ENCODE assay signal across 18 cellular contexts in the genomic region with DNA sequence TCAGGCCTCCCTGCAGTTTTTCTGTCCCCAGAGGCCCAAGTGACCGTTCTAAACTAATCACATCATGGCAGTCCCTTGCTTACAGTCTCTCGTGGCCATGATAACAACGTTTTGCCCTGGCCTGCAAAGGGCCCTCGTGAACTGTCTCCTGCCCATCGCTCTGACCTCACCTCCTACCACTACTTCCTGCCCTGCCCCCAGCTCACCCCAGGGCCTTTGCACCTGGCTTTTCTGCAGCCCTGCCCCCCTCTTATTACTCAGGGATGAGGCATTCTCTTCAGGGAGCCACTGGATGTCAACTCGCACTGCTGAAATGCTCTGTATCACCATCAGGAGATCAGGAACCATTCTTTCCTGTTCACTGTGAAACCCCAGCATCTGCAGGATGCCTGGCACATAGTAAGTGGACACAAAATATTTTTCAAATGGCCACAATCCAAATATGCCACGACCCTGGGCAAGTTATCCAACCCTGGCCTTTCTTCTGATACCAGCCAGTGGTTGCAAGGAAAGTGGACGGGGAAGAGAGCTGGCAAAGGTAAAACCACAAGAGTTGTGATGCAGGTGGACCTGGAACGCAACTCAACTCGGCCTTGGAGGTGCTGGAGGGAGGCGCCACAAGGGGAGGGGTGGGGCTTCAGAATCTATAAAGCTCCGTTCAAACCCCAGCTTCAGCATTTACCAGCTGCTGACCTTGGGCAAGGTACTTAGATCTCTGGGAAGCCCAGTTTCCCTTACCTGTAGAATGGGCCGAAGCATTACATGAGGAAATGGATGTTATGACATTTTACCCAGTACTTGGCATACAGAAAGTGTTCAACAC. TPM values are rescaled to one million over a fixed set of nuclear protein-coding genes. Genes with fewer than 3 reads are reported as not detected.
A peak's percentile ranks its signal among the peaks of the same experiment; 100 is the strongest.
DNase-seq lines count a peak whose midpoint lies in the region; ATAC-seq, FAIRE-seq and TF ChIP-seq lines count a peak whose summit lies in the region.
"Had no signal": no experiment of that assay in that cellular context is flagged by ENCODE, and none has a peak within 500 bp of the region (broad histone marks: within the 10 kb centered on the region; RNA-seq: fewer than 3 reads in every experiment).

No MANE protein-coding gene starts in this region.

- H2AFZ ChIP-seq in HepG2 (ENCODE audit: low read length), result no peak overlapping the region

- intact Hi-C loops in HepG2 (cut with micrococcal nuclease; ENCODE audit: unreplicated experiment), result no loop called here
- intact Hi-C loops in right lobe of liver (cut with DNase I), result no loop called here

- H3K4me3 ChIP-seq in HepG2 (replicated peaks in 1 of 3; ENCODE audit: insufficient read depth in 1 of 3, low read depth in 2 of 3, low read length in 3 of 3) (no peak overlapping the region), right lobe of liver (no peak overlapping the region), iPS-20b (ENCODE audit: low read length) (peak overlapping the region; percentile 79; the same call in 1 of the 2 replicates)
- H3K4me3 ChIP-seq: uterus had no signal

- peaks cover 28% of the 10 kb centered on the region for H3K4me1 Mint-ChIP-seq in WTC11
- peaks cover 37% of the 10 kb centered on the region for H3K4me1 Mint-ChIP-seq in stimulated activated naive CD8-positive, alpha-beta T cell treated with anti-CD3 and anti-CD28 coated beads, Interleukin-15, amount 100 ng/mL, for 72 hours

- no peak overlapping the region for H3K27ac ChIP-seq in HepG2 (ENCODE audit: extremely low read length, insufficient read depth, low read length)
- H3K27ac ChIP-seq in right lobe of liver, result no peak overlapping the region
- H3K27ac ChIP-seq in iPS-20b (ENCODE audit: low read length), result no peak overlapping the region
- H3K27ac ChIP-seq in RWPE1, result no peak overlapping the region
- H3K27ac ChIP-seq: brain microvascular endothelial cell, esophagus squamous epithelium, stomach, uterus had no signal

- TF ChIP-seq CTCF in HepG2 (CRISPR knock-in tag; IDR thresholded peaks at IDR 0.05) (no peak), right lobe of liver (IDR thresholded peaks at IDR 0.05) (no peak), WTC11 (IDR thresholded peaks at IDR 0.05) (no peak), RWPE1 (conservative IDR thresholded peaks at IDR 0.05; ENCODE audit: low read depth) (no peak)

- peaks cover 26% of the 10 kb centered on the region for H3K4me1 ChIP-seq in HepG2 (ENCODE audit: insufficient read depth, low read length)
- peaks cover 0 to 11% (median 0%) of the 10 kb centered on the region in 4 donors for H3K4me1 ChIP-seq in right lobe of liver
- peaks cover 11% of the 10 kb centered on the region for H3K4me1 ChIP-seq in iPS-20b (ENCODE audit: insufficient read depth, low read length)

- ATAC-seq in HepG2 (no peak), right lobe of liver (no peak), WTC11 (no peak), GM21737 (IDR thresholded peaks at IDR 0.05; ENCODE audit: unreplicated experiment) (no peak)
- ATAC-seq in stimulated activated naive CD8-positive, alpha-beta T cell treated with anti-CD3 and anti-CD28 coated beads, Interleukin-15, amount 100 ng/mL, for 72 hours, result no peak
- ATAC-seq: SK-N-SH treated with all-trans-retinoic acid at 6 μM for 48 hours had no signal

- TF ChIP-seq EP300 in HepG2 (IDR thresholded peaks at IDR 0.05; ENCODE audit: low read depth in 2 of 2, low read length in 2 of 2) (no peak), HepG2 (CRISPR knock-in tag; IDR thresholded peaks at IDR 0.05; ENCODE audit: borderline replicate concordance) (no peak)

- no peak for FAIRE-seq in HepG2 (lab: Jason Lieb, UNC)

- H3K4me2 ChIP-seq in HepG2 (ENCODE audit: low read depth, low read length), result no peak overlapping the region

- WGBS in HepG2 (ENCODE audit: low lambda C conversion rate), result 6% methylated on average over 13 of the region's 13 CpGs
- WGBS in right lobe of liver (ENCODE audit: insufficient coverage, low coverage, low lambda C conversion rate, missing lambda C conversion rate), result 53% methylated on average over 9 of the region's 13 CpGs

- H4K20me1 ChIP-seq in HepG2 (ENCODE audit: insufficient read depth, low read length), result no peaks in the 10 kb centered on the region

- in situ Hi-C loops in HepG2 (cut with HindIII; ENCODE audit: extremely low pct_ligation_motif_present, low pct_unique_long_range_greater_than_20kb), result no loop called here

- H3K4me3 Mint-ChIP-seq in WTC11, result peak overlapping the region; percentile 76
- no peak overlapping the region for H3K4me3 Mint-ChIP-seq in stimulated activated naive CD8-positive, alpha-beta T cell treated with anti-CD3 and anti-CD28 coated beads, Interleukin-15, amount 100 ng/mL, for 72 hours
- H3K4me3 Mint-ChIP-seq: memory B cell had no signal

- no peak for DNase-seq in HepG2 (ENCODE audit: low spot score)
- DNase-seq in right lobe of liver, result no peak
- DNase-seq in WTC11 (ENCODE audit: low spot score), result no peak
- no peak for DNase-seq in stimulated activated naive CD8-positive, alpha-beta T cell treated with anti-CD3 and anti-CD28 coated beads, Interleukin-15, amount 100 ng/mL, for 72 hours
- no peak for DNase-seq in SIG-M5 treated with dmso at 0.1 percent for 504 hours (lab: John Stamatoyannopoulos, UW; ENCODE audit: unreplicated experiment)
- DNase-seq in RWPE1 (ENCODE audit: low spot score), result no peak
- DNase-seq: brain microvascular endothelial cell, esophagus squamous epithelium, NCI-H2029 treated with DMSO at 0.1 percent for 48 hours, NCI-H524 treated with DMSO at 0.1 percent for 48 hours, stomach, uterus had no signal

- no peaks in the 10 kb centered on the region for H3K9me3 ChIP-seq in HepG2 (ENCODE audit: low read length)
- H3K9me3 ChIP-seq in right lobe of liver, result no peaks in the 10 kb centered on the region
- no peaks in the 10 kb centered on the region for H3K9me3 ChIP-seq in iPS-20b (ENCODE audit: insufficient read depth, low read depth, low read length)
- H3K9me3 ChIP-seq: esophagus squamous epithelium, stomach, uterus had no signal

- BruUV-seq in HepG2 (replicated peaks; lab: Mats Ljungman, UMichigan), result no TSS peak

- no peaks in the 10 kb centered on the region for H3K36me3 Mint-ChIP-seq in WTC11
- H3K36me3 Mint-ChIP-seq: activated naive CD4-positive, alpha-beta T cell treated with anti-CD3 and anti-CD28 coated beads, Interleukin-2, amount 50 U/mL, for 24 hours; memory B cell had no signal

- TF ChIP-seq POLR2A in HepG2 (IDR thresholded peaks at IDR 0.05; ENCODE audit: insufficient read depth in 1 of 2, low read depth in 2 of 2, low read length in 2 of 2) (no peak), right lobe of liver (IDR thresholded peaks at IDR 0.05) (no peak)

- H3K9ac ChIP-seq in HepG2 (ENCODE audit: insufficient read depth, low read depth, low read length) (no peak overlapping the region), iPS-20b (ENCODE audit: low read depth, low read length) (no peak overlapping the region)

- H3K79me2 ChIP-seq in HepG2 (ENCODE audit: insufficient read depth, low read length), result no peaks in the 10 kb centered on the region

- no peaks in the 10 kb centered on the region for H3K36me3 ChIP-seq in HepG2 (replicated peaks in 1 of 2; ENCODE audit: control insufficient read depth in 1 of 2, insufficient read depth in 2 of 2, low read length in 2 of 2)
- H3K36me3 ChIP-seq in right lobe of liver, result no peaks in the 10 kb centered on the region
- no peaks in the 10 kb centered on the region for H3K36me3 ChIP-seq in iPS-20b (ENCODE audit: insufficient read depth, low read depth, low read length)
- H3K36me3 ChIP-seq: brain microvascular endothelial cell, esophagus squamous epithelium, stomach, uterus had no signal

- H3K27me3 ChIP-seq in HepG2 (ENCODE audit: control insufficient read depth in 1 of 2, insufficient read depth in 2 of 2, low read length in 2 of 2), result peaks cover 18 to 86% of the 10 kb centered on the region in 2 experiments
- peaks cover 4 to 5% of the 10 kb centered on the region in 2 donors for H3K27me3 ChIP-seq in right lobe of liver
- H3K27me3 ChIP-seq in iPS-20b (ENCODE audit: insufficient read depth, low read length), result peaks cover 92% of the 10 kb centered on the region

- POLR2A ChIA-PET in HepG2 (lab: Yijun Ruan, JAX) (no interaction called here), WTC11 (lab: Charles Lee) (no interaction called here), RWPE1 (lab: Yijun Ruan, JAX; ENCODE audit: low non-redundant PET) (no interaction called here)

- CTCF ChIA-PET in HepG2 (lab: Yijun Ruan, JAX; ENCODE audit: low intra/inter-chr PET ratio, low total read pairs) (no interaction called here), WTC11 (lab: Charles Lee) (interaction anchor here (3.5 kb wide), 1 partner anchor 32 kb away, joined by 22 read pairs; no protein-coding TSS in a partner anchor), RWPE1 (lab: Yijun Ruan, JAX) (interaction anchor here (1.0 to 1.5 kb wide), 3 partner anchors 10 to 898 kb away, joined by 4 to 6 read pairs (median 5); no protein-coding TSS in a partner anchor)

- no peak overlapping the region for H3K27ac Mint-ChIP-seq in WTC11
- H3K27ac Mint-ChIP-seq in stimulated activated naive CD8-positive, alpha-beta T cell treated with anti-CD3 and anti-CD28 coated beads, Interleukin-15, amount 100 ng/mL, for 72 hours, result peak overlapping the region in 1 of 2 donors; percentile 29
- H3K27ac Mint-ChIP-seq: activated naive CD4-positive, alpha-beta T cell treated with anti-CD3 and anti-CD28 coated beads, Interleukin-2, amount 50 U/mL, for 24 hours; memory B cell had no signal

- TF ChIP-seq RAD21 in HepG2 (CRISPR knock-in tag; IDR thresholded peaks at IDR 0.05), result no peak

- H3K27me3 Mint-ChIP-seq in WTC11 (ENCODE audit: low read depth), result peaks cover 51% of the 10 kb centered on the region
- H3K27me3 Mint-ChIP-seq in stimulated activated naive CD8-positive, alpha-beta T cell treated with anti-CD3 and anti-CD28 coated beads, Interleukin-15, amount 100 ng/mL, for 72 hours, result peaks cover 98% of the 10 kb centered on the region

- H3K9me3 Mint-ChIP-seq in WTC11, result no peaks in the 10 kb centered on the region
- H3K9me3 Mint-ChIP-seq in stimulated activated naive CD8-positive, alpha-beta T cell treated with anti-CD3 and anti-CD28 coated beads, Interleukin-15, amount 100 ng/mL, for 72 hours, result no peaks in the 10 kb centered on the region
- H3K9me3 Mint-ChIP-seq: activated naive CD4-positive, alpha-beta T cell treated with anti-CD3 and anti-CD28 coated beads, Interleukin-2, amount 50 U/mL, for 24 hours; memory B cell had no signal

RNA-seq across cellular contexts. Expression of gene SNCB, which starts 1.7 kb away (rescaled TPM):
- not detected in 2 replicates for total RNA-seq in HepG2 (2016; rRNA removed; fragmentation: Illumina TruSeq; extraction: Trizol)
- total RNA-seq in HepG2 (2016; cell fraction: cytosol; rRNA removed; fragmentation: Illumina TruSeq; extraction: Trizol; ENCODE audit: low read depth), result not detected in 2 replicates
- not detected in 2 replicates for total RNA-seq in HepG2 (2016; cell fraction: insoluble cytoplasmic fraction; rRNA removed; fragmentation: Illumina TruSeq; extraction: Trizol)
- not detected in 2 replicates for total RNA-seq in HepG2 (2016; cell fraction: membrane; rRNA removed; fragmentation: Illumina TruSeq; extraction: Trizol)
- total RNA-seq in HepG2 (2016; cell fraction: nucleus; rRNA removed; fragmentation: Illumina TruSeq; extraction: Trizol), result not detected in 2 replicates
- polyA plus RNA-seq in HepG2 (2011; rRNA removed), result not detected in 2 replicates
- not detected in 2 replicates for polyA plus RNA-seq in HepG2 (2011; cell fraction: cytosol; rRNA removed)
- not detected in 2 replicates for polyA plus RNA-seq in HepG2 (2011; cell fraction: nucleus; rRNA removed)
- not detected in 2 replicates for polyA plus RNA-seq in HepG2 (2012)
- polyA plus RNA-seq in HepG2 (2016; cell fraction: cytosol; fragmentation: Illumina TruSeq; extraction: Trizol; ENCODE audit: low read depth), result not detected in 2 replicates
- not detected in 2 replicates for polyA plus RNA-seq in HepG2 (2016; cell fraction: insoluble cytoplasmic fraction; fragmentation: Illumina TruSeq; extraction: Trizol; ENCODE audit: low read depth)
- polyA plus RNA-seq in HepG2 (2016; cell fraction: membrane; fragmentation: Illumina TruSeq; extraction: Trizol; ENCODE audit: low read depth), result not detected in 2 replicates
- not detected in 2 replicates for polyA plus RNA-seq in HepG2 (2016; cell fraction: nucleus; fragmentation: Illumina TruSeq; extraction: Trizol; ENCODE audit: insufficient read depth, low read depth)
- polyA minus RNA-seq in HepG2 (2011; rRNA and poly(A)+ RNA removed; ENCODE audit: low replicate concordance), result not detected in 2 replicates
- polyA minus RNA-seq in HepG2 (2011; cell fraction: cytosol; rRNA and poly(A)+ RNA removed), result not detected in 2 replicates
- polyA minus RNA-seq in HepG2 (2011; cell fraction: nucleus; rRNA and poly(A)+ RNA removed), result not detected in 2 replicates
- not detected for total RNA-seq in right lobe of liver
- total RNA-seq in WTC11 (2021), result 6.8 to 13.4 TPM (median 9.6 TPM) in 3 replicates
- total RNA-seq: A673, esophagus squamous epithelium, stomach, uterus had no signal
- polyA plus RNA-seq: stomach had no signal

RNA-seq across cellular contexts. Expression of gene EIF4E1B, which starts 1.9 kb away (rescaled TPM):
- not detected in 2 replicates for total RNA-seq in HepG2 (2016; rRNA removed; fragmentation: Illumina TruSeq; extraction: Trizol)
- not detected in 2 replicates for total RNA-seq in HepG2 (2016; cell fraction: cytosol; rRNA removed; fragmentation: Illumina TruSeq; extraction: Trizol; ENCODE audit: low read depth)
- not detected in 2 replicates for total RNA-seq in HepG2 (2016; cell fraction: insoluble cytoplasmic fraction; rRNA removed; fragmentation: Illumina TruSeq; extraction: Trizol)
- total RNA-seq in HepG2 (2016; cell fraction: membrane; rRNA removed; fragmentation: Illumina TruSeq; extraction: Trizol), result not detected in 2 replicates
- not detected in 2 replicates for total RNA-seq in HepG2 (2016; cell fraction: nucleus; rRNA removed; fragmentation: Illumina TruSeq; extraction: Trizol)
- polyA plus RNA-seq in HepG2 (2011; rRNA removed), result not detected in 2 replicates
- polyA plus RNA-seq in HepG2 (2011; cell fraction: cytosol; rRNA removed), result not detected in 2 replicates
- polyA plus RNA-seq in HepG2 (2011; cell fraction: nucleus; rRNA removed), result not detected in 2 replicates
- not detected in 2 replicates for polyA plus RNA-seq in HepG2 (2012)
- not detected in 2 replicates for polyA plus RNA-seq in HepG2 (2016; cell fraction: cytosol; fragmentation: Illumina TruSeq; extraction: Trizol; ENCODE audit: low read depth)
- not detected in 2 replicates for polyA plus RNA-seq in HepG2 (2016; cell fraction: insoluble cytoplasmic fraction; fragmentation: Illumina TruSeq; extraction: Trizol; ENCODE audit: low read depth)
- not detected in 2 replicates for polyA plus RNA-seq in HepG2 (2016; cell fraction: membrane; fragmentation: Illumina TruSeq; extraction: Trizol; ENCODE audit: low read depth)
- not detected in 2 replicates for polyA plus RNA-seq in HepG2 (2016; cell fraction: nucleus; fragmentation: Illumina TruSeq; extraction: Trizol; ENCODE audit: insufficient read depth, low read depth)
- polyA minus RNA-seq in HepG2 (2011; rRNA and poly(A)+ RNA removed; ENCODE audit: low replicate concordance), result 0.07 TPM in 1 of 2 replicates, not detected in the other
- polyA minus RNA-seq in HepG2 (2011; cell fraction: cytosol; rRNA and poly(A)+ RNA removed), result not detected in 2 replicates
- polyA minus RNA-seq in HepG2 (2011; cell fraction: nucleus; rRNA and poly(A)+ RNA removed), result not detected in 2 replicates
- not detected for total RNA-seq in right lobe of liver
- total RNA-seq in WTC11 (2021), result 0.74 to 1.3 TPM (median 1.1 TPM) in 3 replicates
- total RNA-seq: A673, esophagus squamous epithelium, stomach, uterus had no signal
- polyA plus RNA-seq: stomach had no signal

RNA-seq across cellular contexts. Expression of gene GPRIN1, which starts 18.7 kb away (rescaled TPM):
- total RNA-seq in HepG2 (2016; rRNA removed; fragmentation: Illumina TruSeq; extraction: Trizol), result 2.0 and 2.1 TPM in 2 replicates
- 0.20 and 0.26 TPM in 2 replicates for total RNA-seq in HepG2 (2016; cell fraction: cytosol; rRNA removed; fragmentation: Illumina TruSeq; extraction: Trizol; ENCODE audit: low read depth)
- total RNA-seq in HepG2 (2016; cell fraction: insoluble cytoplasmic fraction; rRNA removed; fragmentation: Illumina TruSeq; extraction: Trizol), result 1.6 and 2.0 TPM in 2 replicates
- 0.71 and 0.79 TPM in 2 replicates for total RNA-seq in HepG2 (2016; cell fraction: membrane; rRNA removed; fragmentation: Illumina TruSeq; extraction: Trizol)
- total RNA-seq in HepG2 (2016; cell fraction: nucleus; rRNA removed; fragmentation: Illumina TruSeq; extraction: Trizol), result 1.4 and 1.8 TPM in 2 replicates
- 0.32 and 0.56 TPM in 2 replicates for polyA plus RNA-seq in HepG2 (2011; rRNA removed)
- 0.31 and 0.34 TPM in 2 replicates for polyA plus RNA-seq in HepG2 (2011; cell fraction: cytosol; rRNA removed)
- polyA plus RNA-seq in HepG2 (2011; cell fraction: nucleus; rRNA removed), result 0.50 and 0.62 TPM in 2 replicates
- polyA plus RNA-seq in HepG2 (2012), result 0.59 and 0.60 TPM in 2 replicates
- polyA plus RNA-seq in HepG2 (2016; cell fraction: cytosol; fragmentation: Illumina TruSeq; extraction: Trizol; ENCODE audit: low read depth), result 0.09 TPM in 2 replicates
- polyA plus RNA-seq in HepG2 (2016; cell fraction: insoluble cytoplasmic fraction; fragmentation: Illumina TruSeq; extraction: Trizol; ENCODE audit: low read depth), result 1.4 and 1.7 TPM in 2 replicates
- polyA plus RNA-seq in HepG2 (2016; cell fraction: membrane; fragmentation: Illumina TruSeq; extraction: Trizol; ENCODE audit: low read depth), result 0.34 and 0.43 TPM in 2 replicates
- polyA plus RNA-seq in HepG2 (2016; cell fraction: nucleus; fragmentation: Illumina TruSeq; extraction: Trizol; ENCODE audit: insufficient read depth, low read depth), result 1.1 and 1.6 TPM in 2 replicates
- polyA minus RNA-seq in HepG2 (2011; rRNA and poly(A)+ RNA removed; ENCODE audit: low replicate concordance), result 0.62 and 3.2 TPM in 2 replicates
- 0.70 and 0.99 TPM in 2 replicates for polyA minus RNA-seq in HepG2 (2011; cell fraction: cytosol; rRNA and poly(A)+ RNA removed)
- polyA minus RNA-seq in HepG2 (2011; cell fraction: nucleus; rRNA and poly(A)+ RNA removed), result 0.87 and 0.90 TPM in 2 replicates
- under 1 TPM; 0.05 to 0.99 (median 0.30) TPM for total RNA-seq in right lobe of liver
- 5.4 to 8.5 TPM (median 5.8 TPM) in 3 replicates for total RNA-seq in WTC11 (2021)

RNA-seq across cellular contexts. Expression of gene TSPAN17, which starts 18.7 kb away (rescaled TPM):
- total RNA-seq in HepG2 (2016; rRNA removed; fragmentation: Illumina TruSeq; extraction: Trizol) (10.1 and 11.5 TPM in 2 replicates), right lobe of liver (10 to 100 TPM; 10.9 to 20.8 (median 13.6) TPM), WTC11 (2021) (45.7 to 47.8 TPM (median 46.1 TPM) in 3 replicates)
- 14.4 and 15.0 TPM in 2 replicates for total RNA-seq in HepG2 (2016; cell fraction: cytosol; rRNA removed; fragmentation: Illumina TruSeq; extraction: Trizol; ENCODE audit: low read depth)
- total RNA-seq in HepG2 (2016; cell fraction: insoluble cytoplasmic fraction; rRNA removed; fragmentation: Illumina TruSeq; extraction: Trizol), result 9.9 and 11.9 TPM in 2 replicates
- total RNA-seq in HepG2 (2016; cell fraction: membrane; rRNA removed; fragmentation: Illumina TruSeq; extraction: Trizol), result 28.4 and 30.1 TPM in 2 replicates
- 6.7 and 8.6 TPM in 2 replicates for total RNA-seq in HepG2 (2016; cell fraction: nucleus; rRNA removed; fragmentation: Illumina TruSeq; extraction: Trizol)
- polyA plus RNA-seq in HepG2 (2011; rRNA removed), result 15.0 and 20.0 TPM in 2 replicates
- 14.6 and 15.9 TPM in 2 replicates for polyA plus RNA-seq in HepG2 (2011; cell fraction: cytosol; rRNA removed)
- 34.5 and 40.1 TPM in 2 replicates for polyA plus RNA-seq in HepG2 (2011; cell fraction: nucleus; rRNA removed)
- polyA plus RNA-seq in HepG2 (2012), result 7.5 and 9.2 TPM in 2 replicates
- 20.7 and 22.9 TPM in 2 replicates for polyA plus RNA-seq in HepG2 (2016; cell fraction: cytosol; fragmentation: Illumina TruSeq; extraction: Trizol; ENCODE audit: low read depth)
- polyA plus RNA-seq in HepG2 (2016; cell fraction: insoluble cytoplasmic fraction; fragmentation: Illumina TruSeq; extraction: Trizol; ENCODE audit: low read depth), result 11.8 and 14.9 TPM in 2 replicates
- 32.1 and 34.7 TPM in 2 replicates for polyA plus RNA-seq in HepG2 (2016; cell fraction: membrane; fragmentation: Illumina TruSeq; extraction: Trizol; ENCODE audit: low read depth)
- polyA plus RNA-seq in HepG2 (2016; cell fraction: nucleus; fragmentation: Illumina TruSeq; extraction: Trizol; ENCODE audit: insufficient read depth, low read depth), result 17.6 and 18.4 TPM in 2 replicates
- 26.2 and 35.2 TPM in 2 replicates for polyA minus RNA-seq in HepG2 (2011; rRNA and poly(A)+ RNA removed; ENCODE audit: low replicate concordance)
- 9.8 and 12.6 TPM in 2 replicates for polyA minus RNA-seq in HepG2 (2011; cell fraction: cytosol; rRNA and poly(A)+ RNA removed)
- 6.7 and 8.6 TPM in 2 replicates for polyA minus RNA-seq in HepG2 (2011; cell fraction: nucleus; rRNA and poly(A)+ RNA removed)
